ENCODE assay signal across 8 cellular contexts in genomic region chr12:108728820-108729611, GRCh38. TPM values are rescaled to one million over a fixed set of nuclear protein-coding genes. Genes with fewer than 3 reads are reported as not detected.
DNase-seq lines count a peak whose midpoint lies in the region; ATAC-seq and TF ChIP-seq lines count a peak whose summit lies in the region.

No MANE protein-coding gene starts in this region.

- peak overlapping the region; percentile 92 to 97 (median 94) for H3K4me3 Mint-ChIP-seq in nephron

- no peak for TF ChIP-seq POLR2A in NB4 (IDR thresholded peaks at IDR 0.05; ENCODE audit: extremely low read depth, insufficient read length)

- H3K9me3 ChIP-seq in ectodermal cell (ENCODE audit: control insufficient read depth, low read length), result no peaks in the 10 kb centered on the region

- no peaks in the 10 kb centered on the region for H3K36me3 ChIP-seq in BJ (ENCODE audit: control insufficient read depth, insufficient read depth, low read length)
- no peaks in the 10 kb centered on the region for H3K36me3 ChIP-seq in ectodermal cell (ENCODE audit: control insufficient read depth, insufficient read depth, low read length)

- POLR2A ChIA-PET in BJ (lab: Charles Lee), result no interaction called here

- no peak overlapping the region for H3K27ac ChIP-seq in ectodermal cell (ENCODE audit: insufficient read depth, low read depth, low read length, poor library complexity, severe bottlenecking)

- H3K36me3 Mint-ChIP-seq in nephron (ENCODE audit: low read depth), result no peaks in the 10 kb centered on the region

- WGBS in ectodermal cell, 2 experiments, result 85 to 88% methylated on average over 6 of the region's 9 CpGs

- DNase-seq in BJ (ENCODE audit: low read depth), result no peak
- DNase-seq in NB4 (ENCODE audit: low read depth), result no peak
- DNase-seq in NCI-H2171 treated with DMSO at 0.1 percent for 48 hours (lab: John Stamatoyannopoulos, UW), result no peak
- DNase-seq in NCI-H1417 (lab: John Stamatoyannopoulos, UW), result no peak
- DNase-seq in NCI-H526 (lab: John Stamatoyannopoulos, UW), result no peak

- peaks cover 57% of the 10 kb centered on the region for H3K4me1 Mint-ChIP-seq in nephron

- TF ChIP-seq CTCF in BJ (IDR thresholded peaks at IDR 0.05; ENCODE audit: insufficient read depth, low read depth, low read length), result no peak
- no peak for TF ChIP-seq CTCF in NB4 (IDR thresholded peaks at IDR 0.05; ENCODE audit: low read depth, low read length)
- TF ChIP-seq CTCF in nephron (IDR thresholded peaks at IDR 0.05; ENCODE audit: unreplicated experiment in 3 of 3), result no peak

- H3K4me3 ChIP-seq in BJ (ENCODE audit: low read depth, low read length) (peak overlapping the region; percentile 98), NB4 (ENCODE audit: low read depth, low read length) (peak overlapping the region; percentile 83), ectodermal cell (ENCODE audit: insufficient read depth, low read depth, low read length) (peak overlapping the region; percentile 91)

- no peaks in the 10 kb centered on the region for H3K27me3 Mint-ChIP-seq in nephron (ENCODE audit: low read depth)

- peak overlapping the region; percentile 86 to 98 (median 93) for H3K27ac Mint-ChIP-seq in nephron

- ATAC-seq in GM21619 (IDR thresholded peaks at IDR 0.05; ENCODE audit: unreplicated experiment), result no peak

- no peaks in the 10 kb centered on the region for H3K9me3 Mint-ChIP-seq in nephron

- H3K27me3 ChIP-seq in BJ (ENCODE audit: control insufficient read depth, insufficient read depth, low read length) (no peaks in the 10 kb centered on the region), ectodermal cell (ENCODE audit: control insufficient read depth, insufficient read depth, low read length, poor library complexity, severe bottlenecking) (no peaks in the 10 kb centered on the region)

- H3K4me1 ChIP-seq in ectodermal cell (ENCODE audit: control insufficient read depth, insufficient read depth, low read length), result peaks cover 8% of the 10 kb centered on the region

- CTCF ChIA-PET in BJ (lab: Yijun Ruan, JAX), result no interaction called here

RNA-seq across cellular contexts. Expression of gene CORO1C, which starts 2.3 kb away (rescaled TPM):
- polyA plus RNA-seq in BJ (2011; rRNA removed), result 416 and 532 TPM in 2 replicates
- polyA minus RNA-seq in BJ (2011; rRNA and poly(A)+ RNA removed), result 691 and 787 TPM in 2 replicates
- polyA plus RNA-seq in ectodermal cell (2013, experiment 1 of 4), result 155 TPM
- 161 TPM for polyA plus RNA-seq in ectodermal cell (2013, experiment 2 of 4)
- 97.1 TPM for polyA plus RNA-seq in ectodermal cell (2013, experiment 3 of 4)
- 109 TPM for polyA plus RNA-seq in ectodermal cell (2013, experiment 4 of 4)
